In genomic region chr9:125746017-125746773, GRCh38 we compare ENCODE assay signal across 9 cellular contexts. TPM values are rescaled to one million over a fixed set of nuclear protein-coding genes. Genes with fewer than 3 reads are reported as not detected.
DNase-seq lines count a peak whose midpoint lies in the region; ATAC-seq, FAIRE-seq and TF ChIP-seq lines count a peak whose summit lies in the region.
"Had no signal": no experiment of that assay in that cellular context is flagged by ENCODE, and none has a peak within 500 bp of the region (broad histone marks: within the 10 kb centered on the region; RNA-seq: fewer than 3 reads in every experiment).

No MANE protein-coding gene starts in this region.

- no peaks in the 10 kb centered on the region; the same call in 1 of the 2 replicates for H3K36me3 ChIP-seq in BE2C
- no peaks in the 10 kb centered on the region for H3K36me3 ChIP-seq in colonic mucosa

- H3K27me3 ChIP-seq in BE2C (no peaks in the 10 kb centered on the region), colonic mucosa (no peaks in the 10 kb centered on the region)

- DNase-seq in BE2C = peak; percentile 98
- DNase-seq in GM19239 (ENCODE audit: insufficient read length, low spot score) = peak; percentile 88
- DNase-seq in NCI-H524 (lab: John Stamatoyannopoulos, UW) = peak; percentile 99
- peak; percentile 94 for DNase-seq in activated CD4-positive, alpha-beta T cell treated with anti-CD3 and anti-CD28 coated beads for 48 hours
- peak; percentile 95 for DNase-seq in colonic mucosa
- peak; percentile 95 for DNase-seq in left colon
- peak; percentile 85 to 94 for DNase-seq in stimulated activated CD4-positive, alpha-beta T cell treated with anti-CD3 and anti-CD28 coated beads, Interleukin-1b, Interleukin-23, amount 100 ng/mL, for 4 hours (ENCODE audit: low read depth in 2 of 2)

- H3K4me3 ChIP-seq in BE2C (ENCODE audit: low read depth, low read length) (peak overlapping the region; percentile 53), colonic mucosa (peak overlapping the region; percentile 59)

- intact Hi-C loops in colonic mucosa (cut with DNase I) = no loop called here
- intact Hi-C loops in left colon (cut with DNase I, micrococcal nuclease) = loop anchor here in 1 of 2 donors (10.0 kb wide), 1 partner anchor 191 kb away; no protein-coding TSS in a partner anchor

- ATAC-seq in HG03442 (IDR thresholded peaks at IDR 0.05; ENCODE audit: unreplicated experiment) (peak; percentile 64), left colon (peak; percentile 92)

- H3K27ac ChIP-seq in colonic mucosa = peak overlapping the region; percentile 87

- H3K9me3 ChIP-seq in BE2C (no peaks in the 10 kb centered on the region), colonic mucosa (no peaks in the 10 kb centered on the region)

- H3K4me1 ChIP-seq in BE2C (no peaks in the 10 kb centered on the region), colonic mucosa (peaks cover 3% of the 10 kb centered on the region)

- peak overlapping the region; percentile 19 to 58 for H3K9ac ChIP-seq in colonic mucosa (ENCODE audit: low read depth in 2 of 2, low read length in 2 of 2)

- FAIRE-seq in GM19239 (lab: Jason Lieb, UNC) = peak; percentile 88
- FAIRE-seq: endometrium had no signal

- TF ChIP-seq CTCF in BE2C (IDR thresholded peaks at IDR 0.05; ENCODE audit: low read depth, low read length) (no peak), colonic mucosa (IDR thresholded peaks at IDR 0.05) (no peak)

RNA-seq across cellular contexts. Expression of gene PBX3, which starts 1.0 kb away (rescaled TPM):
- 37.1 TPM for polyA plus RNA-seq in BE2C (2012; ENCODE audit: insufficient read depth, insufficient read length, low read depth)
- 10 to 100 TPM; 15.1 to 21.1 TPM for total RNA-seq in colonic mucosa
- 10 to 100 TPM in 1 of 2 donors, 1 to 10 TPM in 1; 8.9 to 13.2 TPM for total RNA-seq in left colon

RNA-seq across cellular contexts. Expression of gene MAPKAP1, which starts 39.2 kb away (rescaled TPM):
- polyA plus RNA-seq in BE2C (2012; ENCODE audit: insufficient read depth, insufficient read length, low read depth) = 91.0 TPM
- 10 to 100 TPM; 54.9 to 70.1 TPM for total RNA-seq in colonic mucosa
- total RNA-seq in left colon = 10 to 100 TPM; 56.5 to 63.8 TPM

Comparison
In these comparisons a context has a peak if more than half of its experiments do, and no peak if none do; other contexts are left out.
1. Peak in every context shown above with its lines: DNase-seq, ATAC-seq, H3K4me3 ChIP-seq and H3K27ac ChIP-seq.